ENCODE assay signal across 11 cellular contexts in genomic region chr1:55474168-55474786, GRCh38.
DNase-seq lines count a peak whose midpoint lies in the region; ATAC-seq and TF ChIP-seq lines count a peak whose summit lies in the region.
"Had no signal": no experiment of that assay in that cellular context is flagged by ENCODE, and none has a peak within 500 bp of the region (broad histone marks: within the 10 kb centered on the region; RNA-seq: fewer than 3 reads in every experiment).

No MANE protein-coding gene starts in this region.

- TF ChIP-seq CTCF in fibroblast of the aortic adventitia (IDR thresholded peaks at IDR 0.05; ENCODE audit: insufficient read depth, low read length) = no peak

- DNase-seq in AG08396 (ENCODE audit: low spot score) = peak; percentile 34
- DNase-seq in M059J (ENCODE audit: low read depth) = peak; percentile 49
- DNase-seq in UCSD-AML1 (lab: John Stamatoyannopoulos, UW; ENCODE audit: unreplicated experiment) = peak; percentile 29
- peak; percentile 85 for DNase-seq in fibroblast of the aortic adventitia (ENCODE audit: low read depth)
- DNase-seq in NCI-H526 (lab: John Stamatoyannopoulos, UW) = no peak
- no peak for DNase-seq in globus pallidus (ENCODE audit: low spot score)
- DNase-seq in DMS79 treated with DMSO at 0.1 percent for 48 hours (lab: John Stamatoyannopoulos, UW) = no peak
- DNase-seq: activated CD4-positive, alpha-beta memory T cell treated with anti-CD3 and anti-CD28 coated beads, Interleukin-2, amount 10 ng/mL, durations not matched to agents 7 days and 5 days; mucosa of descending colon; T-helper 17 cell had no signal

- no peak overlapping the region for H3K4me3 ChIP-seq in fibroblast of the aortic adventitia (ENCODE audit: low read depth, low read length)
- H3K4me3 ChIP-seq: mucosa of descending colon had no signal

- ATAC-seq in HG02840 (IDR thresholded peaks at IDR 0.05; ENCODE audit: low FRiP score, unreplicated experiment) = no peak
- ATAC-seq: mucosa of descending colon, T-helper 17 cell had no signal

Comparison
In these comparisons a context has a peak if more than half of its experiments do, and no peak if none do; other contexts are left out.
1. DNase-seq: peak in AG08396 (single experiment), M059J (single experiment), UCSD-AML1 (single experiment) and fibroblast of the aortic adventitia (single experiment); none in NCI-H526 (0 of 2), globus pallidus (single experiment) and DMS79 treated with DMSO at 0.1 percent for 48 hours (single experiment).